In the genomic region with DNA sequence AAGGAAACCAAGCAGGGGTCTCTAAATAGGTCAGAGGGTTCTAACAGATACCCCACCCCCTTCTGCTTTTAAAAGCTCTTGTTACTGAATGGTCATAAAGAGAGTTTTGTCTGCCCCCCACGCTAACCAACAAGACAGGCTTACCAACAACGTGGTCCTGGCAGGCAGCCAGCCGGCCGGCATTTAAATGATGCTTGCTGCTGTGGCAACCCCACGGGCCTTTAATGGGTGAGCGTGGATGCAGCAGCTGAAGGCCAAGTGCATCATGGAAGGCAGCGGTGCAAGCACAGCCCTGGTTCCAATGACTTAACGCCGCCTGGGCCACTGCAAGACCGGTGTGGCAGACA, we compare ENCODE assay signal across 11 cellular contexts. TPM values are rescaled to one million over a fixed set of nuclear protein-coding genes. Genes with fewer than 3 reads are reported as not detected.
DNase-seq lines count a peak whose midpoint lies in the region; ATAC-seq and TF ChIP-seq lines count a peak whose summit lies in the region.
"Had no signal": no experiment of that assay in that cellular context is flagged by ENCODE, and none has a peak within 500 bp of the region (broad histone marks: within the 10 kb centered on the region; RNA-seq: fewer than 3 reads in every experiment).

No MANE protein-coding gene starts in this region.

- H3K27me3 ChIP-seq in spleen (replicated peaks in 1 of 7), result no peaks in the 10 kb centered on the region
- H3K27me3 ChIP-seq: ascending aorta, vagina had no signal

- peaks cover 1 to 82% (median 30%) of the 10 kb centered on the region in 6 donors for H3K4me1 ChIP-seq in spleen

- H3K27ac ChIP-seq in spleen, result no peak overlapping the region
- H3K27ac ChIP-seq: ascending aorta, vagina had no signal

- H3K4me3 Mint-ChIP-seq in glutamatergic neuron (ENCODE audit: unreplicated experiment), result no peak overlapping the region

- peaks cover 4% of the 10 kb centered on the region for H3K27me3 Mint-ChIP-seq in glutamatergic neuron (ENCODE audit: unreplicated experiment)

- WGBS in spleen, 5 donors, result 66 to 85% (median 80%) methylated on average over 9 to 10 of the region's 10 CpGs

- peaks cover 0 to 22% (median 0%) of the 10 kb centered on the region in 6 donors for H3K36me3 ChIP-seq in spleen
- H3K36me3 ChIP-seq: ascending aorta had no signal

- no peak for TF ChIP-seq POLR2A in spleen (IDR thresholded peaks at IDR 0.05)

- H3K36me3 Mint-ChIP-seq in glutamatergic neuron (ENCODE audit: unreplicated experiment), result no peaks in the 10 kb centered on the region

- intact Hi-C loops in spleen (cut with DNase I; ENCODE audit: low total_unique reads), result no loop called here

- ATAC-seq in GM21723 (IDR thresholded peaks at IDR 0.05; ENCODE audit: unreplicated experiment), result no peak
- ATAC-seq: GM12878 had no signal

- peaks cover 15% of the 10 kb centered on the region for H3K4me1 Mint-ChIP-seq in glutamatergic neuron (ENCODE audit: low read depth, unreplicated experiment)

- no peak overlapping the region for H3K4me3 ChIP-seq in spleen
- H3K4me3 ChIP-seq: ascending aorta, GM12878, vagina had no signal

- H3K9me3 Mint-ChIP-seq in glutamatergic neuron (ENCODE audit: unreplicated experiment), result no peaks in the 10 kb centered on the region

- no peaks in the 10 kb centered on the region for H3K9me3 ChIP-seq in spleen
- H3K9me3 ChIP-seq: ascending aorta, vagina had no signal

- DNase-seq in NCI-H510A treated with DMSO at 0.1 percent for 48 hours (lab: John Stamatoyannopoulos, UW) (peak; percentile 38), NCI-H510A (lab: John Stamatoyannopoulos, UW) (no peak), NCI-H748 (lab: John Stamatoyannopoulos, UW; ENCODE audit: unreplicated experiment) (peak; percentile 100), glutamatergic neuron (peak; percentile 56), spleen (peak; percentile 63), NCI-H2107 treated with DMSO at 0.1 percent for 48 hours (lab: John Stamatoyannopoulos, UW; ENCODE audit: unreplicated experiment) (no peak)
- no peak for DNase-seq in activated CD4-positive, alpha-beta T cell treated with anti-CD3 and anti-CD28 coated beads, Interleukin-2, amount 50 U/mL, for 4 hours

- no peak overlapping the region for H3K27ac Mint-ChIP-seq in glutamatergic neuron (ENCODE audit: unreplicated experiment)

- TF ChIP-seq CTCF in glutamatergic neuron (IDR thresholded peaks at IDR 0.05; ENCODE audit: partially characterized antibody, unreplicated experiment), result no peak
- no peak for TF ChIP-seq CTCF in spleen (IDR thresholded peaks at IDR 0.05 in 8 of 11, conservative IDR thresholded peaks at IDR 0.05 in 3 of 11)

RNA-seq across cellular contexts. Expression of gene RAB31, which starts 29.7 kb away (rescaled TPM):
- total RNA-seq in glutamatergic neuron (ENCODE audit: unreplicated experiment) (4.1 TPM), spleen (100 to 1,000 TPM in 1 of 7 donors, 10 to 100 TPM in 6; 51.7 to 112 (median 83.1) TPM)
- polyA plus RNA-seq in spleen, result 10 to 100 TPM; 12.3 to 22.9 (median 15.6) TPM

Comparison
In these comparisons a context has a peak if more than half of its experiments do, and no peak if none do; other contexts are left out.
1. DNase-seq: peak in NCI-H510A treated with DMSO at 0.1 percent for 48 hours (single experiment), NCI-H748 (single experiment), glutamatergic neuron (single experiment) and spleen (single experiment); none in NCI-H510A (single experiment), NCI-H2107 treated with DMSO at 0.1 percent for 48 hours (single experiment) and activated CD4-positive, alpha-beta T cell treated with anti-CD3 and anti-CD28 coated beads, Interleukin-2, amount 50 U/mL, for 4 hours (0 of 2).
2. RNA of gene RAB31, which starts 29.7 kb away (total RNA-seq): 51.7 to 112 TPM in spleen; 4.1 TPM in glutamatergic neuron (single experiment); every median in the first group is over 10 times any median in the second.